8 cellular contexts compared by ENCODE assay signal in the genomic region with DNA sequence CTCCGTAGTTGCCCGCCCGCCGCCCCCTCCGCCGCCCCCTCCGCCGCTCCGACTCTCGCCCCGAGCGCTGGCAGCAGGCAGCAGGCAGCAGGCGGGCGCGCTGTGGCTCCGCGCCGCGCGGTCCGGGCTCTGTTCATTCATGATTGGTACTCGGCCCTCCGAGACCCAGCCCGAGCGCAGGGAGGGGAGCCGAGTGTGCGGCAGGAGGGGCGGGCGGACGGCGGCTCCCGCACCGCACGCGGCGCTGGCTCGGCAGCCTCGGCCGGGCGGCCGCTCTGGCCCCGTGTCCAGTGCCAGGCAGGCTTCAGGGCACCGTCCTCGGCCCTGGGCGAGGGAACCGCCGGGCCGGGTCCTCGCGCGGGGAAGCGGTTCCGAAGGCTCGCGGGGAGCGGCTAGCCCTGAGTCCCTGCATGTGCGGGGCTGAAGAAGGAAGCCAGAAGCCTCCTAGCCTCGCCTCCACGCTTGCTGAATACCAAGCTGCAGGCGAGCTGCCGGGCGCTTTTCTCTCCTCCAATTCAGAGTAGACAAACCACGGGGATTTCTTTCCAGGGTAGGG. TPM values are rescaled to one million over a fixed set of nuclear protein-coding genes. Genes with fewer than 3 reads are reported as not detected.
DNase-seq lines count a peak whose midpoint lies in the region; ATAC-seq and TF ChIP-seq lines count a peak whose summit lies in the region.

A gene (plus strand): TSS at position 51 of the 556 bp plus-strand sequence.

- H3K27ac Mint-ChIP-seq in endothelial cell (ENCODE audit: unreplicated experiment) = no peak within 1 kb of the TSS
- H3K27ac Mint-ChIP-seq in naive thymus-derived CD4-positive, alpha-beta T cell = no peak within 1 kb of the TSS
- no peak within 1 kb of the TSS for H3K27ac Mint-ChIP-seq in activated T-cell treated with anti-CD3 and anti-CD28 coated beads, Interleukin-2, amount 50 U/mL, for 72 hours

- ATAC-seq in naive thymus-derived CD4-positive, alpha-beta T cell = peak; percentile 24
- ATAC-seq in HG03469 (IDR thresholded peaks at IDR 0.05; ENCODE audit: unreplicated experiment) = no peak
- no peak for ATAC-seq in activated T-cell treated with anti-CD3 and anti-CD28 coated beads, Interleukin-2, amount 50 U/mL, for 72 hours (replicated peaks in 1 of 2)
- no peak for ATAC-seq in GM18505 (IDR thresholded peaks at IDR 0.05; ENCODE audit: unreplicated experiment)

- intact Hi-C loops in A673 (cut with micrococcal nuclease; ENCODE audit: unreplicated experiment) = no loop called here
- intact Hi-C loops in naive thymus-derived CD4-positive, alpha-beta T cell (cut with micrococcal nuclease) = no loop called here

- H3K9me3 Mint-ChIP-seq in endothelial cell (ENCODE audit: unreplicated experiment) = no peaks in the 10 kb centered on the region
- H3K9me3 Mint-ChIP-seq in naive thymus-derived CD4-positive, alpha-beta T cell = peaks cover 0 to 4% (median 0%) of the 10 kb centered on the region in 11 donors
- no peaks in the 10 kb centered on the region for H3K9me3 Mint-ChIP-seq in activated T-cell treated with anti-CD3 and anti-CD28 coated beads, Interleukin-2, amount 50 U/mL, for 72 hours

- DNase-seq in A673 (ENCODE audit: low spot score) = peak; percentile 24
- peak; percentile 53 for DNase-seq in endothelial cell (ENCODE audit: low spot score)
- DNase-seq in naive thymus-derived CD4-positive, alpha-beta T cell = no peak
- no peak for DNase-seq in T-helper 1 cell
- DNase-seq in activated T-cell treated with anti-CD3 and anti-CD28 coated beads, Interleukin-2, amount 50 U/mL, for 72 hours = no peak

- 2% methylated on average over 63 of the region's 63 CpGs for WGBS in HUES64

- TF ChIP-seq POLR2A in GM18505 (IDR thresholded peaks at IDR 0.05; ENCODE audit: borderline replicate concordance, extremely low read depth, insufficient read depth, insufficient read length) = no peak

- BruUV-seq in A673 (replicated peaks; lab: Mats Ljungman, UMichigan) = no TSS peak

- peaks cover 22% of the 10 kb centered on the region for H3K4me1 Mint-ChIP-seq in endothelial cell (ENCODE audit: unreplicated experiment)
- H3K4me1 Mint-ChIP-seq in naive thymus-derived CD4-positive, alpha-beta T cell = peaks cover 0 to 6% (median 0%) of the 10 kb centered on the region in 7 donors
- no peaks in the 10 kb centered on the region for H3K4me1 Mint-ChIP-seq in activated T-cell treated with anti-CD3 and anti-CD28 coated beads, Interleukin-2, amount 50 U/mL, for 72 hours (ENCODE audit: low read depth)

- TF ChIP-seq CTCF in A673 (conservative IDR thresholded peaks at IDR 0.05; ENCODE audit: low read depth, low read length) (no peak), endothelial cell (IDR thresholded peaks at IDR 0.05; ENCODE audit: unreplicated experiment) (no peak)

- H3K4me3 ChIP-seq in A673 (ENCODE audit: low read depth, low read length, poor library complexity, severe bottlenecking) (peak within 1 kb of the TSS; percentile 24), HUES64 (ENCODE audit: low read length) (peak within 1 kb of the TSS; percentile 54)
- H3K4me3 ChIP-seq in naive thymus-derived CD4-positive, alpha-beta T cell (ENCODE audit: low read length) = no peak within 1 kb of the TSS

- no peaks in the 10 kb centered on the region for H3K9me3 ChIP-seq in A673 (ENCODE audit: low read depth, low read length, poor library complexity, severe bottlenecking)
- no peaks in the 10 kb centered on the region for H3K9me3 ChIP-seq in HUES64 (ENCODE audit: insufficient read depth, low read depth, low read length)
- no peaks in the 10 kb centered on the region for H3K9me3 ChIP-seq in naive thymus-derived CD4-positive, alpha-beta T cell (ENCODE audit: control insufficient read depth in 2 of 3, low read length in 3 of 3)

- no peaks in the 10 kb centered on the region for H3K36me3 ChIP-seq in A673 (ENCODE audit: insufficient read depth, low read length, poor library complexity, severe bottlenecking)
- no peaks in the 10 kb centered on the region for H3K36me3 ChIP-seq in HUES64 (ENCODE audit: insufficient read depth, low read length)
- no peaks in the 10 kb centered on the region for H3K36me3 ChIP-seq in naive thymus-derived CD4-positive, alpha-beta T cell (ENCODE audit: control insufficient read depth in 2 of 3, insufficient read depth in 3 of 3, low read length in 3 of 3)

- H3K4me3 Mint-ChIP-seq in endothelial cell (ENCODE audit: unreplicated experiment) = peak within 1 kb of the TSS; percentile 82
- peak within 1 kb of the TSS in 2 of 10 donors; percentile 20 to 32 for H3K4me3 Mint-ChIP-seq in naive thymus-derived CD4-positive, alpha-beta T cell
- H3K4me3 Mint-ChIP-seq in activated T-cell treated with anti-CD3 and anti-CD28 coated beads, Interleukin-2, amount 50 U/mL, for 72 hours = no peak within 1 kb of the TSS

- CTCF ChIA-PET in A673 (lab: Charles Lee) = no interaction called here
- CTCF ChIA-PET in naive thymus-derived CD4-positive, alpha-beta T cell (lab: Charles Lee) = no interaction called here

- POLR2A ChIA-PET in A673 (lab: Charles Lee; ENCODE audit: low non-redundant PET) = no interaction called here
- POLR2A ChIA-PET in naive thymus-derived CD4-positive, alpha-beta T cell (lab: Charles Lee) = no interaction called here

- H3K4me1 ChIP-seq in A673 (ENCODE audit: insufficient read depth, low read length, poor library complexity, severe bottlenecking) = no peaks in the 10 kb centered on the region
- no peaks in the 10 kb centered on the region; the same call in 1 of the 2 replicates for H3K4me1 ChIP-seq in HUES64 (ENCODE audit: insufficient read depth, low read length)
- H3K4me1 ChIP-seq in naive thymus-derived CD4-positive, alpha-beta T cell (ENCODE audit: control insufficient read depth in 2 of 2, insufficient read depth in 2 of 2, low read length in 2 of 2) = no peaks in the 10 kb centered on the region

- H3K36me3 Mint-ChIP-seq in endothelial cell (ENCODE audit: low read depth, unreplicated experiment) = no peaks in the 10 kb centered on the region
- no peaks in the 10 kb centered on the region for H3K36me3 Mint-ChIP-seq in naive thymus-derived CD4-positive, alpha-beta T cell
- peaks cover 0 to 2% of the 10 kb centered on the region in 2 donors for H3K36me3 Mint-ChIP-seq in activated T-cell treated with anti-CD3 and anti-CD28 coated beads, Interleukin-2, amount 50 U/mL, for 72 hours (ENCODE audit: insufficient read depth in 2 of 2)

- H3K9ac ChIP-seq in HUES64 (ENCODE audit: low read depth, low read length) = peak within 1 kb of the TSS; percentile 33; the same call in 1 of the 2 replicates

- no peak within 1 kb of the TSS for H3K27ac ChIP-seq in A673 (ENCODE audit: low read depth, low read length, poor library complexity, severe bottlenecking)
- no peak within 1 kb of the TSS for H3K27ac ChIP-seq in HUES64 (ENCODE audit: low read depth, low read length)
- H3K27ac ChIP-seq in naive thymus-derived CD4-positive, alpha-beta T cell (ENCODE audit: low read depth, low read length) = no peak within 1 kb of the TSS

- H3K27me3 Mint-ChIP-seq in endothelial cell (ENCODE audit: unreplicated experiment) = peaks cover 10% of the 10 kb centered on the region
- H3K27me3 Mint-ChIP-seq in naive thymus-derived CD4-positive, alpha-beta T cell = peaks cover 47 to 56% (median 48%) of the 10 kb centered on the region in 5 donors
- peaks cover 58% of the 10 kb centered on the region for H3K27me3 Mint-ChIP-seq in activated T-cell treated with anti-CD3 and anti-CD28 coated beads, Interleukin-2, amount 50 U/mL, for 72 hours (ENCODE audit: low read depth)

- H3K27me3 ChIP-seq in A673 (replicated peaks; ENCODE audit: insufficient read depth, low read depth, low read length, poor library complexity) = peaks cover 10% of the 10 kb centered on the region
- H3K27me3 ChIP-seq in HUES64 (ENCODE audit: insufficient read depth, low read length) = peaks cover 36% of the 10 kb centered on the region
- peaks cover 0 to 3% of the 10 kb centered on the region in 2 donors for H3K27me3 ChIP-seq in naive thymus-derived CD4-positive, alpha-beta T cell (ENCODE audit: control insufficient read depth in 2 of 2, insufficient read depth in 2 of 2, low read length in 2 of 2)

RNA-seq across cellular contexts. Expression of the gene that starts here (rescaled TPM):
- total RNA-seq in A673 (2021) (3.6 and 3.7 TPM in 2 replicates), endothelial cell (ENCODE audit: unreplicated experiment) (6.1 TPM)
- 0.65 TPM for polyA plus RNA-seq in HUES64 (2013, experiment 1 of 2)
- 2.1 TPM for polyA plus RNA-seq in HUES64 (2013, experiment 2 of 2)
- total RNA-seq in naive thymus-derived CD4-positive, alpha-beta T cell = not detected
- not detected for polyA plus RNA-seq in naive thymus-derived CD4-positive, alpha-beta T cell
- total RNA-seq in activated T-cell treated with anti-CD3 and anti-CD28 coated beads, Interleukin-2, amount 50 U/mL, for 72 hours = not detected

Comparison
In these comparisons a context has a peak if more than half of its experiments do, and no peak if none do; other contexts are left out.
1. Peak in ATAC-seq in naive thymus-derived CD4-positive, alpha-beta T cell; RNA of the gene not detected or under 1 TPM.
2. DNase-seq: peak in A673 (single experiment) and endothelial cell (single experiment); none in naive thymus-derived CD4-positive, alpha-beta T cell (0 of 9), T-helper 1 cell (0 of 5) and activated T-cell treated with anti-CD3 and anti-CD28 coated beads, Interleukin-2, amount 50 U/mL, for 72 hours (0 of 2).